ENCODE assay signal across 28 cellular contexts in genomic region chr6:151300267-151300930, GRCh38.
DNase-seq lines count a peak whose midpoint lies in the region; ATAC-seq and TF ChIP-seq lines count a peak whose summit lies in the region.
"Had no signal": no experiment of that assay in that cellular context is flagged by ENCODE, and none has a peak within 500 bp of the region (broad histone marks: within the 10 kb centered on the region; RNA-seq: fewer than 3 reads in every experiment).

No MANE protein-coding gene starts in this region.

- ATAC-seq in sciatic nerve (peak; percentile 43), left lobe of liver (no peak), GM18502 (IDR thresholded peaks at IDR 0.05; ENCODE audit: poor library complexity, unreplicated experiment) (no peak)
- ATAC-seq: activated T-cell treated with anti-CD3 and anti-CD28 coated beads, Interleukin-2, amount 50 U/mL, for 4 hours; lower lobe of right lung; psoas muscle had no signal

- peak overlapping the region; percentile 86 for H3K27ac Mint-ChIP-seq in glutamatergic neuron (ENCODE audit: unreplicated experiment)
- H3K27ac Mint-ChIP-seq: activated CD4-positive, alpha-beta T cell treated with anti-CD3 and anti-CD28 coated beads, Interleukin-2, amount 10 ng/mL, durations not matched to agents 24 days and 14 days had no signal

- peaks cover 11% of the 10 kb centered on the region for H3K9me3 Mint-ChIP-seq in glutamatergic neuron (ENCODE audit: unreplicated experiment)
- H3K9me3 Mint-ChIP-seq: activated CD4-positive, alpha-beta T cell treated with anti-CD3 and anti-CD28 coated beads, Interleukin-2, amount 10 ng/mL, durations not matched to agents 24 days and 14 days; activated T-cell treated with anti-CD3 and anti-CD28 coated beads, Interleukin-2, amount 50 U/mL, for 4 hours; H9; neural crest cell had no signal

- no peak for TF ChIP-seq CTCF in glutamatergic neuron (IDR thresholded peaks at IDR 0.05; ENCODE audit: partially characterized antibody, unreplicated experiment)

- H3K4me3 Mint-ChIP-seq in glutamatergic neuron (ENCODE audit: unreplicated experiment) = peak overlapping the region; percentile 52
- H3K4me3 Mint-ChIP-seq: activated CD4-positive, alpha-beta T cell treated with anti-CD3 and anti-CD28 coated beads, Interleukin-2, amount 10 ng/mL, durations not matched to agents 24 days and 14 days; activated T-cell treated with anti-CD3 and anti-CD28 coated beads, Interleukin-2, amount 50 U/mL, for 4 hours; H9; neural crest cell had no signal

- H3K4me1 Mint-ChIP-seq in glutamatergic neuron (ENCODE audit: low read depth, unreplicated experiment) = peaks cover 49% of the 10 kb centered on the region
- H3K4me1 Mint-ChIP-seq: activated CD4-positive, alpha-beta T cell treated with anti-CD3 and anti-CD28 coated beads, Interleukin-2, amount 10 ng/mL, durations not matched to agents 24 days and 14 days had no signal

- no peaks in the 10 kb centered on the region for H3K36me3 Mint-ChIP-seq in glutamatergic neuron (ENCODE audit: unreplicated experiment)

- DNase-seq in DMS 273 treated with DMSO at 0.1 percent for 48 hours (lab: John Stamatoyannopoulos, UW) (peak; percentile 3), NCI-H524 treated with DMSO at 0.1 percent for 48 hours (lab: John Stamatoyannopoulos, UW) (peak; percentile 87), glutamatergic neuron (peak; percentile 30), sciatic nerve (ENCODE audit: low spot score) (no peak), left lobe of liver (ENCODE audit: low spot score) (no peak), RKO (ENCODE audit: low spot score) (no peak), NCI-H446 treated with DMSO at 0.1 percent for 48 hours (lab: John Stamatoyannopoulos, UW) (no peak)
- DNase-seq: activated CD4-positive, alpha-beta T cell treated with anti-CD3 and anti-CD28 coated beads, Interleukin-2, amount 10 ng/mL, durations not matched to agents 24 days and 14 days; activated gamma-delta T cell treated with Interleukin-2 at 50 U/mL for 16 hours; activated T-cell treated with anti-CD3 and anti-CD28 coated beads, Interleukin-2, amount 50 U/mL, for 4 hours; adrenal gland; BE2C; COR-L47; DMS79 treated with DMSO at 0.1 percent for 48 hours; effector CD8-positive, alpha-beta T cell; H9; head of caudate nucleus; KG1; lower lobe of right lung; MM.1S; NCI-H1417; NCI-H2081 treated with DMSO at 0.1 percent for 48 hours; NCI-H510A treated with DMSO at 0.1 percent for 48 hours; psoas muscle; SHP77 treated with DMSO at 0.1 percent for 48 hours; trophoblast cell had no signal

- intact Hi-C loops in sciatic nerve (cut with DNase I) = no loop called here

- H3K27me3 Mint-ChIP-seq in glutamatergic neuron (ENCODE audit: unreplicated experiment) = peaks cover 7% of the 10 kb centered on the region

Comparison
In these comparisons a context has a peak if more than half of its experiments do, and no peak if none do; other contexts are left out.
1. DNase-seq: peak in DMS 273 treated with DMSO at 0.1 percent for 48 hours (single experiment), NCI-H524 treated with DMSO at 0.1 percent for 48 hours (single experiment) and glutamatergic neuron (single experiment); none in sciatic nerve (single experiment), left lobe of liver (single experiment), RKO (single experiment) and NCI-H446 treated with DMSO at 0.1 percent for 48 hours (single experiment).